ENCODE assay signal across 12 cellular contexts in genomic region chr15:74626752-74627692, GRCh38. TPM values are rescaled to one million over a fixed set of nuclear protein-coding genes. Genes with fewer than 3 reads are reported as not detected.
DNase-seq lines count a peak whose midpoint lies in the region; ATAC-seq, FAIRE-seq and TF ChIP-seq lines count a peak whose summit lies in the region.
"Had no signal": no experiment of that assay in that cellular context is flagged by ENCODE, and none has a peak within 500 bp of the region (broad histone marks: within the 10 kb centered on the region; RNA-seq: fewer than 3 reads in every experiment).

No MANE protein-coding gene starts in this region.

- peak overlapping the region; percentile 34; the same call in 1 of the 2 replicates for H3K9ac ChIP-seq in Karpas-422 (ENCODE audit: low read length)

- peak overlapping the region in 1 of 2 donors; percentile 53 for H3K27ac Mint-ChIP-seq in effector memory CD8-positive, alpha-beta T cell
- no peak overlapping the region for H3K27ac Mint-ChIP-seq in natural killer cell treated with Interleukin-12 subunit alpha and Interleukin-12 subunit beta and Interleukin-15 and Interleukin-18, amount 100 ng/mL, for 72 hours

- no peaks in the 10 kb centered on the region for H3K27me3 ChIP-seq in Karpas-422 (ENCODE audit: low read length)
- H3K27me3 ChIP-seq in suprapubic skin = no peaks in the 10 kb centered on the region

- H3K4me3 ChIP-seq in Karpas-422 (ENCODE audit: low read length) (no peak overlapping the region), suprapubic skin (no peak overlapping the region)

- no peaks in the 10 kb centered on the region for H3K9me2 ChIP-seq in Karpas-422 (replicated peaks; ENCODE audit: insufficient read depth, low read length)

- no peaks in the 10 kb centered on the region for H3K27me3 Mint-ChIP-seq in effector memory CD8-positive, alpha-beta T cell
- no peaks in the 10 kb centered on the region for H3K27me3 Mint-ChIP-seq in natural killer cell treated with Interleukin-12 subunit alpha and Interleukin-12 subunit beta and Interleukin-15 and Interleukin-18, amount 100 ng/mL, for 72 hours

- H3K4me2 ChIP-seq in Karpas-422 (ENCODE audit: low read depth, low read length, poor library complexity, severe bottlenecking) = no peak overlapping the region

- peak; percentile 76 for FAIRE-seq in GM12892 (lab: Jason Lieb, UNC)

- peaks cover 16% of the 10 kb centered on the region for H3K79me2 ChIP-seq in Karpas-422 (ENCODE audit: low read length)

- H3K4me1 Mint-ChIP-seq in effector memory CD8-positive, alpha-beta T cell (ENCODE audit: low read depth in 2 of 2) = peaks cover 5 to 9% of the 10 kb centered on the region in 2 donors
- peaks cover 2 to 14% of the 10 kb centered on the region in 2 donors for H3K4me1 Mint-ChIP-seq in natural killer cell treated with Interleukin-12 subunit alpha and Interleukin-12 subunit beta and Interleukin-15 and Interleukin-18, amount 100 ng/mL, for 72 hours (ENCODE audit: low read depth in 2 of 2)

- no peak for TF ChIP-seq CTCF in suprapubic skin (IDR thresholded peaks at IDR 0.05)

- no peak overlapping the region for H3K4me3 Mint-ChIP-seq in effector memory CD8-positive, alpha-beta T cell
- H3K4me3 Mint-ChIP-seq in natural killer cell treated with Interleukin-12 subunit alpha and Interleukin-12 subunit beta and Interleukin-15 and Interleukin-18, amount 100 ng/mL, for 72 hours = no peak overlapping the region
- H3K4me3 Mint-ChIP-seq: immature natural killer cell had no signal

- H3K9me3 ChIP-seq in Karpas-422 (ENCODE audit: low read length) (no peaks in the 10 kb centered on the region), suprapubic skin (no peaks in the 10 kb centered on the region)

- H4K20me1 ChIP-seq in Karpas-422 (ENCODE audit: insufficient read depth, low read depth, low read length) = peaks cover 35% of the 10 kb centered on the region

- ATAC-seq in GM19455 (IDR thresholded peaks at IDR 0.05; ENCODE audit: unreplicated experiment) = peak; percentile 65
- peak; percentile 26 for ATAC-seq in effector memory CD8-positive, alpha-beta T cell (replicated peaks)
- no peak for ATAC-seq in natural killer cell treated with Interleukin-12 subunit alpha and Interleukin-12 subunit beta and Interleukin-15 and Interleukin-18, amount 100 ng/mL, for 72 hours
- no peak for ATAC-seq in GM18505 (IDR thresholded peaks at IDR 0.05; ENCODE audit: unreplicated experiment)

- H2AFZ ChIP-seq in Karpas-422 (ENCODE audit: low read length) = no peak overlapping the region

- H3K4me1 ChIP-seq in Karpas-422 (ENCODE audit: low read length) (peaks cover 36% of the 10 kb centered on the region), suprapubic skin (no peaks in the 10 kb centered on the region)

- DNase-seq in GM12892 (ENCODE audit: insufficient read length) = no peak
- DNase-seq in Karpas-422 = peak; percentile 66
- DNase-seq in effector memory CD8-positive, alpha-beta T cell = no peak
- DNase-seq in natural killer cell treated with Interleukin-12 subunit alpha and Interleukin-12 subunit beta and Interleukin-15 and Interleukin-18, amount 100 ng/mL, for 72 hours (ENCODE audit: low spot score) = no peak
- DNase-seq in suprapubic skin (ENCODE audit: low spot score in 2 of 2) = no peak
- no peak for DNase-seq in DMS53 (lab: John Stamatoyannopoulos, UW)
- DNase-seq: DMS79 treated with DMSO at 0.1 percent for 48 hours, immature natural killer cell, NCI-H226 had no signal

- peaks cover 75% of the 10 kb centered on the region for H3K36me3 Mint-ChIP-seq in effector memory CD8-positive, alpha-beta T cell (ENCODE audit: insufficient read depth)
- H3K36me3 Mint-ChIP-seq in natural killer cell treated with Interleukin-12 subunit alpha and Interleukin-12 subunit beta and Interleukin-15 and Interleukin-18, amount 100 ng/mL, for 72 hours = peaks cover under 1% of the 10 kb centered on the region

- H3K27ac ChIP-seq in Karpas-422 (ENCODE audit: low read length) = peak overlapping the region; percentile 48
- H3K27ac ChIP-seq in suprapubic skin = no peak overlapping the region
- H3K27ac ChIP-seq: epithelial cell of prostate had no signal

- H3K36me3 ChIP-seq in Karpas-422 (ENCODE audit: insufficient read depth, low read length) (peaks cover 42% of the 10 kb centered on the region; the same call in 1 of the 2 replicates), suprapubic skin (peaks cover 96% of the 10 kb centered on the region)

- TF ChIP-seq POLR2A in GM12892 (IDR thresholded peaks at IDR 0.05; ENCODE audit: low read depth, low read length) (no peak), GM18505 (IDR thresholded peaks at IDR 0.05; ENCODE audit: borderline replicate concordance, extremely low read depth, insufficient read depth, insufficient read length) (no peak), suprapubic skin (IDR thresholded peaks at IDR 0.05) (no peak)

- H3K9me3 Mint-ChIP-seq in effector memory CD8-positive, alpha-beta T cell = no peaks in the 10 kb centered on the region
- H3K9me3 Mint-ChIP-seq in natural killer cell treated with Interleukin-12 subunit alpha and Interleukin-12 subunit beta and Interleukin-15 and Interleukin-18, amount 100 ng/mL, for 72 hours = no peaks in the 10 kb centered on the region
- H3K9me3 Mint-ChIP-seq: immature natural killer cell had no signal

- TF ChIP-seq EP300 in suprapubic skin (IDR thresholded peaks at IDR 0.05) = no peak

- WGBS in suprapubic skin = 93% methylated on average over 10 of the region's 10 CpGs

RNA-seq across cellular contexts. Expression of gene CLK3, which starts 11.4 kb away (rescaled TPM):
- 57.7 TPM for polyA plus RNA-seq in GM12892 (2012; ENCODE audit: missing spikeins)
- 114 and 147 TPM in 2 replicates for total RNA-seq in Karpas-422 (2014; rRNA removed; shearing (Covaris generic); ENCODE audit: low replicate concordance)
- 100 to 1,000 TPM; 148 TPM for total RNA-seq in natural killer cell treated with Interleukin-12 subunit alpha and Interleukin-12 subunit beta and Interleukin-15 and Interleukin-18, amount 100 ng/mL, for 72 hours
- 100 to 1,000 TPM in 3 of 4 donors, 10 to 100 TPM in 1; 93.1 to 244 (median 115) TPM for total RNA-seq in suprapubic skin

Comparison
In these comparisons a context has a peak if more than half of its experiments do, and no peak if none do; other contexts are left out.
1. ATAC-seq: peak in GM19455 (single experiment) and effector memory CD8-positive, alpha-beta T cell (single experiment); none in natural killer cell treated with Interleukin-12 subunit alpha and Interleukin-12 subunit beta and Interleukin-15 and Interleukin-18, amount 100 ng/mL, for 72 hours (0 of 2) and GM18505 (single experiment).